In genomic region chr10:131678613-131679012, GRCh38 we compare ENCODE assay signal across 35 cellular contexts.
"Had no signal": no experiment of that assay in that cellular context is flagged by ENCODE, and none has a peak within 500 bp of the region (broad histone marks: within the 10 kb centered on the region; RNA-seq: fewer than 3 reads in every experiment).

No MANE protein-coding gene starts in this region.

- H3K4me1 Mint-ChIP-seq: activated B cell treated with CpG ODN at 0.5 μM for 24 hours; activated CD4-positive, alpha-beta memory T cell treated with anti-CD3 and anti-CD28 coated beads, Interleukin-2, amount 10 ng/mL, durations not matched to agents 7 days and 5 days; activated CD4-positive, alpha-beta T cell treated with anti-CD3 and anti-CD28 coated beads, Interleukin-2, amount 10 ng/mL, durations not matched to agents 7 days and 5 days; activated naive CD4-positive, alpha-beta T cell treated with anti-CD3 and anti-CD28 coated beads, Interleukin-2, amount 10 ng/mL, durations not matched to agents 7 days and 5 days; activated naive CD4-positive, alpha-beta T cell treated with anti-CD3 and anti-CD28 coated beads, Interleukin-2, amount 50 U/mL, for 24 hours; activated naive CD8-positive, alpha-beta T cell treated with anti-CD3 and anti-CD28 coated beads, Interleukin-2, amount 10 ng/mL, durations not matched to agents 7 days and 5 days; activated naive CD8-positive, alpha-beta T cell treated with anti-CD3 and anti-CD28 coated beads, Interleukin-2, amount 50 U/mL, for 24 hours; central memory CD8-positive, alpha-beta T cell had no signal

- FAIRE-seq: bronchial epithelial cell, TTC549 had no signal

- H3K27ac ChIP-seq: ascending aorta, cardiac muscle cell, VCaP had no signal

- H3K4me3 ChIP-seq: ascending aorta, cardiac muscle cell had no signal

- H3K4me3 Mint-ChIP-seq: activated B cell treated with CpG ODN at 0.5 μM for 24 hours; activated CD4-positive, alpha-beta memory T cell treated with anti-CD3 and anti-CD28 coated beads, Interleukin-2, amount 10 ng/mL, durations not matched to agents 7 days and 5 days; activated CD4-positive, alpha-beta T cell treated with anti-CD3 and anti-CD28 coated beads, Interleukin-2, amount 10 ng/mL, durations not matched to agents 7 days and 5 days; activated naive CD4-positive, alpha-beta T cell treated with anti-CD3 and anti-CD28 coated beads, Interleukin-2, amount 10 ng/mL, durations not matched to agents 7 days and 5 days; activated naive CD4-positive, alpha-beta T cell treated with anti-CD3 and anti-CD28 coated beads, Interleukin-2, amount 50 U/mL, for 24 hours; activated naive CD8-positive, alpha-beta T cell; activated naive CD8-positive, alpha-beta T cell treated with anti-CD3 and anti-CD28 coated beads, Interleukin-2, amount 10 ng/mL, durations not matched to agents 7 days and 5 days; activated naive CD8-positive, alpha-beta T cell treated with anti-CD3 and anti-CD28 coated beads, Interleukin-2, amount 50 U/mL, for 24 hours; activated T-cell treated with anti-CD3 and anti-CD28 coated beads, Interleukin-2, amount 50 U/mL, for 4 hours; brain; central memory CD8-positive, alpha-beta T cell; T-helper 1 cell treated with Interleukin-12 subunit alpha and Interleukin-12 subunit beta and Interleukin-4 antibody, amounts not matched to agents 30 μg/mL and 1 μg/mL, for 36 hours; T-helper 2 cell treated with Interferon-gamma antibody and Interleukin-4, amounts not matched to agents 5 μg/mL and 100 μg/mL, for 36 hours had no signal

- H3K36me3 Mint-ChIP-seq: activated naive CD4-positive, alpha-beta T cell treated with anti-CD3 and anti-CD28 coated beads, Interleukin-2, amount 10 ng/mL, durations not matched to agents 7 days and 5 days; activated naive CD4-positive, alpha-beta T cell treated with anti-CD3 and anti-CD28 coated beads, Interleukin-2, amount 50 U/mL, for 24 hours; activated naive CD8-positive, alpha-beta T cell; activated naive CD8-positive, alpha-beta T cell treated with anti-CD3 and anti-CD28 coated beads, Interleukin-2, amount 10 ng/mL, durations not matched to agents 7 days and 5 days; brain had no signal

- H3K27me3 Mint-ChIP-seq: activated B cell treated with CpG ODN at 0.5 μM for 24 hours; activated CD4-positive, alpha-beta memory T cell treated with anti-CD3 and anti-CD28 coated beads, Interleukin-2, amount 10 ng/mL, durations not matched to agents 7 days and 5 days; activated CD4-positive, alpha-beta T cell treated with anti-CD3 and anti-CD28 coated beads, Interleukin-2, amount 10 ng/mL, durations not matched to agents 7 days and 5 days; activated naive CD4-positive, alpha-beta T cell treated with anti-CD3 and anti-CD28 coated beads, Interleukin-2, amount 10 ng/mL, durations not matched to agents 7 days and 5 days; activated naive CD8-positive, alpha-beta T cell treated with anti-CD3 and anti-CD28 coated beads, Interleukin-2, amount 10 ng/mL, durations not matched to agents 7 days and 5 days; activated naive CD8-positive, alpha-beta T cell treated with anti-CD3 and anti-CD28 coated beads, Interleukin-2, amount 50 U/mL, for 24 hours; central memory CD8-positive, alpha-beta T cell had no signal

- H3K27me3 ChIP-seq: ascending aorta had no signal

- ATAC-seq: activated naive CD8-positive, alpha-beta T cell treated with anti-CD3 and anti-CD28 coated beads, Interleukin-2, amount 50 U/mL, for 24 hours; activated T-cell treated with anti-CD3 and anti-CD28 coated beads, Interleukin-2, amount 50 U/mL, for 4 hours had no signal

- H3K36me3 ChIP-seq: ascending aorta, cardiac muscle cell had no signal

- H3K9me3 Mint-ChIP-seq: activated B cell treated with CpG ODN at 0.5 μM for 24 hours; activated CD4-positive, alpha-beta T cell treated with anti-CD3 and anti-CD28 coated beads, Interleukin-2, amount 10 ng/mL, durations not matched to agents 7 days and 5 days; activated naive CD4-positive, alpha-beta T cell treated with anti-CD3 and anti-CD28 coated beads, Interleukin-2, amount 50 U/mL, for 24 hours; activated naive CD8-positive, alpha-beta T cell treated with anti-CD3 and anti-CD28 coated beads, Interleukin-2, amount 10 ng/mL, durations not matched to agents 7 days and 5 days; activated naive CD8-positive, alpha-beta T cell treated with anti-CD3 and anti-CD28 coated beads, Interleukin-2, amount 50 U/mL, for 24 hours; activated T-cell treated with anti-CD3 and anti-CD28 coated beads, Interleukin-2, amount 50 U/mL, for 4 hours; activated T-helper 2 cell treated with anti-CD3 and anti-CD28 coated beads, Interferon-gamma antibody, Interleukin-2, Interleukin-4, amounts not matched to agents 10 μg/mL and 5 μg/mL and 100 μg/mL, durations not matched to agents 14 hours and 24 hours and 36 hours; central memory CD8-positive, alpha-beta T cell; T-helper 1 cell treated with Interleukin-12 subunit alpha and Interleukin-12 subunit beta and Interleukin-4 antibody, amounts not matched to agents 30 μg/mL and 1 μg/mL, for 36 hours; T-helper 2 cell treated with Interferon-gamma antibody and Interleukin-4, amounts not matched to agents 5 μg/mL and 100 μg/mL, for 36 hours had no signal

- H3K27ac Mint-ChIP-seq: activated B cell treated with CpG ODN at 0.5 μM for 24 hours; activated CD4-positive, alpha-beta memory T cell treated with anti-CD3 and anti-CD28 coated beads, Interleukin-2, amount 10 ng/mL, durations not matched to agents 7 days and 5 days; activated CD4-positive, alpha-beta T cell treated with anti-CD3 and anti-CD28 coated beads, Interleukin-2, amount 10 ng/mL, durations not matched to agents 7 days and 5 days; activated naive CD4-positive, alpha-beta T cell treated with anti-CD3 and anti-CD28 coated beads, Interleukin-2, amount 10 ng/mL, durations not matched to agents 7 days and 5 days; activated naive CD4-positive, alpha-beta T cell treated with anti-CD3 and anti-CD28 coated beads, Interleukin-2, amount 50 U/mL, for 24 hours; activated naive CD8-positive, alpha-beta T cell; activated naive CD8-positive, alpha-beta T cell treated with anti-CD3 and anti-CD28 coated beads, Interleukin-2, amount 10 ng/mL, durations not matched to agents 7 days and 5 days; activated naive CD8-positive, alpha-beta T cell treated with anti-CD3 and anti-CD28 coated beads, Interleukin-2, amount 50 U/mL, for 24 hours; activated T-helper 2 cell treated with anti-CD3 and anti-CD28 coated beads, Interferon-gamma antibody, Interleukin-2, Interleukin-4, amounts not matched to agents 10 μg/mL and 5 μg/mL and 100 μg/mL, durations not matched to agents 14 hours and 24 hours and 36 hours; T-helper 1 cell treated with Interleukin-12 subunit alpha and Interleukin-12 subunit beta and Interleukin-4 antibody, amounts not matched to agents 30 μg/mL and 1 μg/mL, for 36 hours; T-helper 2 cell treated with Interferon-gamma antibody and Interleukin-4, amounts not matched to agents 5 μg/mL and 100 μg/mL, for 36 hours had no signal

- H3K4me1 ChIP-seq: ascending aorta had no signal

- DNase-seq: activated B cell treated with CpG ODN at 0.5 μM for 24 hours; activated CD4-positive, alpha-beta memory T cell treated with anti-CD3 and anti-CD28 coated beads, Interleukin-2, amount 10 ng/mL, durations not matched to agents 7 days and 5 days; activated CD4-positive, alpha-beta T cell treated with anti-CD3 and anti-CD28 coated beads for 4 hours; activated CD4-positive, alpha-beta T cell treated with anti-CD3 and anti-CD28 coated beads, Interleukin-2, amount 10 ng/mL, durations not matched to agents 7 days and 5 days; activated CD4-positive, alpha-beta T cell treated with anti-CD3 and anti-CD28 coated beads, Interleukin-2, amount 50 U/mL, for 48 hours; activated CD4-positive, CD25-positive, alpha-beta regulatory T cell treated with anti-CD3 and anti-CD28 coated beads, Interleukin-2, amount 50 U/mL, for 72 hours; activated CD8-positive, alpha-beta memory T cell treated with anti-CD3 and anti-CD28 coated beads, Interleukin-2, amount 50 U/mL, for 4 hours; activated effector memory CD4-positive, alpha-beta T cell treated with Interleukin-2 at 50 U/mL for 16 hours; activated gamma-delta T cell; activated naive CD4-positive, alpha-beta T cell treated with anti-CD3 and anti-CD28 coated beads, Interleukin-2, amount 10 ng/mL, durations not matched to agents 7 days and 5 days; activated naive CD4-positive, alpha-beta T cell treated with Interleukin-2 at 50 U/mL for 16 hours; activated naive CD8-positive, alpha-beta T cell treated with anti-CD3 and anti-CD28 coated beads, Interleukin-2, amount 10 ng/mL, durations not matched to agents 7 days and 5 days; activated naive CD8-positive, alpha-beta T cell treated with anti-CD3 and anti-CD28 coated beads, Interleukin-2, amount 50 U/mL, for 24 hours; activated T-cell treated with anti-CD3 and anti-CD28 coated beads for 4 hours; activated T-cell treated with anti-CD3 and anti-CD28 coated beads, Interleukin-2, amount 50 U/mL, for 1 hour; activated T-cell treated with anti-CD3 and anti-CD28 coated beads, Interleukin-2, amount 50 U/mL, for 4 hours; amygdala; anterior cingulate cortex; caudate nucleus; cerebellar nuclear complex; T-helper 1 cell; T-helper 2 cell; T-helper 9 cell had no signal

- H3K9me3 ChIP-seq: ascending aorta had no signal
